Comparison of ENCODE assay signal across 13 cellular contexts in genomic region chr16:57533366-57533617, GRCh38. TPM values are rescaled to one million over a fixed set of nuclear protein-coding genes. Genes with fewer than 3 reads are reported as not detected.
A peak's percentile ranks its signal among the peaks of the same experiment; 100 is the strongest.
DNase-seq lines count a peak whose midpoint lies in the region; ATAC-seq and TF ChIP-seq lines count a peak whose summit lies in the region.
"Had no signal": no experiment of that assay in that cellular context is flagged by ENCODE, and none has a peak within 500 bp of the region (broad histone marks: within the 10 kb centered on the region; RNA-seq: fewer than 3 reads in every experiment).

No MANE protein-coding gene starts in this region.

- no peaks in the 10 kb centered on the region for H3K9me3 Mint-ChIP-seq in T-helper 1 cell treated with Interleukin-12 subunit alpha and Interleukin-12 subunit beta and Interleukin-4 antibody, amounts not matched to agents 30 μg/mL and 1 μg/mL, for 36 hours

- H3K27ac ChIP-seq in gastroesophageal sphincter (peak overlapping the region in 3 of 4 donors; percentile 59 to 95 (median 91)), sigmoid colon (peak overlapping the region; percentile 40 to 94 (median 72))

- no peaks in the 10 kb centered on the region for H3K27me3 ChIP-seq in gastroesophageal sphincter
- no peaks in the 10 kb centered on the region for H3K27me3 ChIP-seq in sigmoid colon
- H3K27me3 ChIP-seq in H7 (ENCODE audit: control insufficient read depth, insufficient read depth, low read length), result peaks cover 10% of the 10 kb centered on the region

- ATAC-seq in T-helper 17 cell (no peak), gastroesophageal sphincter (no peak), HG02970 (IDR thresholded peaks at IDR 0.05; ENCODE audit: low FRiP score, unreplicated experiment) (no peak)
- ATAC-seq: left lobe of liver had no signal

- no peak for DNase-seq in T-helper 1 cell
- DNase-seq in T-helper 17 cell, result no peak
- no peak for DNase-seq in sigmoid colon
- DNase-seq in GM13976 (ENCODE audit: low spot score), result no peak
- DNase-seq in H7, result no peak
- DNase-seq: HCEC 1CT; NCI-H187; stimulated activated CD4-positive, alpha-beta T cell treated with anti-CD3 and anti-CD28 coated beads, Interleukin-2, amount 100 ng/mL, for 48 hours had no signal

- H3K27ac Mint-ChIP-seq in T-helper 1 cell treated with Interleukin-12 subunit alpha and Interleukin-12 subunit beta and Interleukin-4 antibody, amounts not matched to agents 30 μg/mL and 1 μg/mL, for 36 hours, result peak overlapping the region; percentile 81
- peak overlapping the region; percentile 94 for H3K27ac Mint-ChIP-seq in T-helper 17 cell

- H3K36me3 Mint-ChIP-seq in T-helper 1 cell treated with Interleukin-12 subunit alpha and Interleukin-12 subunit beta and Interleukin-4 antibody, amounts not matched to agents 30 μg/mL and 1 μg/mL, for 36 hours (ENCODE audit: low read depth), result peaks cover 4% of the 10 kb centered on the region
- no peaks in the 10 kb centered on the region for H3K36me3 Mint-ChIP-seq in T-helper 17 cell (ENCODE audit: low read depth)

- peak overlapping the region; percentile 22 for H3K4me3 Mint-ChIP-seq in T-helper 1 cell treated with Interleukin-12 subunit alpha and Interleukin-12 subunit beta and Interleukin-4 antibody, amounts not matched to agents 30 μg/mL and 1 μg/mL, for 36 hours
- H3K4me3 Mint-ChIP-seq in T-helper 17 cell, result peak overlapping the region; percentile 78

- TF ChIP-seq CTCF in gastroesophageal sphincter (IDR thresholded peaks at IDR 0.05), result no peak
- no peak for TF ChIP-seq CTCF in sigmoid colon (IDR thresholded peaks at IDR 0.05)
- TF ChIP-seq CTCF in GM13976 (IDR thresholded peaks at IDR 0.05; ENCODE audit: borderline replicate concordance, control extremely low read depth, extremely low read depth, insufficient read depth, missing control alignments), result no peak

- in situ Hi-C loops in GM13976 (cut with MboI; ENCODE audit: low sequenced_read_pairs, unreplicated experiment), result no loop called here

- 53 to 71% methylated on average over 3 to 4 of the region's 5 CpGs for WGBS in gastroesophageal sphincter (ENCODE audit: low coverage in 1 of 2), 2 donors
- WGBS in sigmoid colon, 2 donors, result 85 to 93% methylated on average over 5 of the region's 5 CpGs

- TF ChIP-seq EP300 in gastroesophageal sphincter (IDR thresholded peaks at IDR 0.05) (no peak), sigmoid colon (IDR thresholded peaks at IDR 0.05) (no peak)

- H3K9me3 ChIP-seq in T-helper 17 cell (ENCODE audit: control insufficient read depth, low read length, poor library complexity, severe bottlenecking) (no peaks in the 10 kb centered on the region), gastroesophageal sphincter (no peaks in the 10 kb centered on the region), sigmoid colon (no peaks in the 10 kb centered on the region)
- H3K9me3 ChIP-seq: prostate gland had no signal

- peaks cover 70% of the 10 kb centered on the region for H3K4me1 Mint-ChIP-seq in T-helper 1 cell treated with Interleukin-12 subunit alpha and Interleukin-12 subunit beta and Interleukin-4 antibody, amounts not matched to agents 30 μg/mL and 1 μg/mL, for 36 hours (ENCODE audit: low read depth)
- H3K4me1 Mint-ChIP-seq in T-helper 17 cell, result peaks cover 69% of the 10 kb centered on the region

- intact Hi-C loops in sigmoid colon (cut with DNase I), result loop anchor here (2.0 to 10.0 kb wide), 3 partner anchors 86 to 472 kb away; partner anchors contain the start of genes CIAPIN1, COQ9, PSME3IP1 and RSPRY1

- peaks cover 0 to 1% of the 10 kb centered on the region in 2 donors for H3K36me3 ChIP-seq in gastroesophageal sphincter
- peaks cover 0 to 2% (median under 1%) of the 10 kb centered on the region in 4 donors for H3K36me3 ChIP-seq in sigmoid colon
- no peaks in the 10 kb centered on the region; the same call in 1 of the 2 replicates for H3K36me3 ChIP-seq in H7 (replicated peaks; ENCODE audit: control insufficient read depth, insufficient read depth, low read length)
- H3K36me3 ChIP-seq: prostate gland had no signal

- no peaks in the 10 kb centered on the region for H3K27me3 Mint-ChIP-seq in T-helper 1 cell treated with Interleukin-12 subunit alpha and Interleukin-12 subunit beta and Interleukin-4 antibody, amounts not matched to agents 30 μg/mL and 1 μg/mL, for 36 hours (ENCODE audit: low read depth)
- H3K27me3 Mint-ChIP-seq in T-helper 17 cell, result no peaks in the 10 kb centered on the region

- H3K4me3 ChIP-seq in gastroesophageal sphincter (peak overlapping the region in 1 of 2 donors; percentile 3), sigmoid colon (peak overlapping the region in 1 of 4 donors; percentile 20), H7 (ENCODE audit: insufficient read depth, low read depth, low read length) (no peak overlapping the region)
- H3K4me3 ChIP-seq: prostate gland had no signal

- H3K4me1 ChIP-seq in gastroesophageal sphincter, result peaks cover 0 to 83% (median 51%) of the 10 kb centered on the region in 3 donors
- H3K4me1 ChIP-seq in sigmoid colon, result peaks cover 0 to 71% (median 64%) of the 10 kb centered on the region in 4 donors

- TF ChIP-seq POLR2A in gastroesophageal sphincter (IDR thresholded peaks at IDR 0.05) (no peak), sigmoid colon (IDR thresholded peaks at IDR 0.05) (no peak)

RNA-seq across cellular contexts. Expression of gene CCDC102A, which starts 3.1 kb away (rescaled TPM):
- total RNA-seq in T-helper 17 cell (1 to 10 TPM; 3.1 to 4.9 TPM), gastroesophageal sphincter (10 to 100 TPM; 24.4 to 56.6 (median 35.7) TPM), sigmoid colon (10 to 100 TPM; 17.8 to 46.8 (median 21.0) TPM)
- polyA plus RNA-seq in sigmoid colon, result 1 to 10 TPM; 1.6 to 4.0 (median 2.4) TPM
- total RNA-seq in H7 (2014; rRNA removed; shearing (Covaris generic)), result 9.3 and 10.4 TPM in 2 replicates

RNA-seq across cellular contexts. Expression of gene ADGRG5, which starts 9.2 kb away (rescaled TPM):
- total RNA-seq in T-helper 17 cell, result 1 to 10 TPM; 1.6 to 2.8 TPM
- total RNA-seq in gastroesophageal sphincter, result under 1 TPM in 1 of 4 donors, not detected in 3; 0.40 TPM
- under 1 TPM in 1 of 4 donors, not detected in 3; 0.36 TPM for total RNA-seq in sigmoid colon
- polyA plus RNA-seq in sigmoid colon, result 1 to 10 TPM in 1 of 3 donors, under 1 TPM in 2; 0.60 to 4.0 (median 0.69) TPM
- 6.2 and 6.4 TPM in 2 replicates for total RNA-seq in H7 (2014; rRNA removed; shearing (Covaris generic))

RNA-seq across cellular contexts. Expression of gene DOK4, which starts 47.0 kb away (rescaled TPM):
- total RNA-seq in T-helper 17 cell (1 to 10 TPM; 1.8 to 2.6 TPM), gastroesophageal sphincter (10 to 100 TPM; 16.6 to 36.6 (median 26.6) TPM), sigmoid colon (10 to 100 TPM in 2 of 4 donors, 1 to 10 TPM in 2; 3.9 to 21.8 (median 10.1) TPM)
- polyA plus RNA-seq in sigmoid colon, result 100 to 1,000 TPM; 102 to 147 (median 103) TPM
- 15.3 and 15.7 TPM in 2 replicates for total RNA-seq in H7 (2014; rRNA removed; shearing (Covaris generic))
